ENCODE assay signal across 15 cellular contexts in genomic region chr5:180345186-180345585, GRCh38. TPM values are rescaled to one million over a fixed set of nuclear protein-coding genes. Genes with fewer than 3 reads are reported as not detected.
DNase-seq lines count a peak whose midpoint lies in the region; ATAC-seq and TF ChIP-seq lines count a peak whose summit lies in the region.
"Had no signal": no experiment of that assay in that cellular context is flagged by ENCODE, and none has a peak within 500 bp of the region (broad histone marks: within the 10 kb centered on the region; RNA-seq: fewer than 3 reads in every experiment).

No MANE protein-coding gene starts in this region.

- no peak overlapping the region for H4K91ac ChIP-seq in H9 (ENCODE audit: insufficient read length, low read depth, low read length)

- H3K27me3 ChIP-seq in H9 (ENCODE audit: insufficient read depth, low read length) (no peaks in the 10 kb centered on the region), HUES64 (ENCODE audit: insufficient read depth, low read length) (no peaks in the 10 kb centered on the region), iPS-20b (ENCODE audit: insufficient read depth, low read length) (no peaks in the 10 kb centered on the region), aorta (ENCODE audit: control insufficient read depth in 1 of 2, insufficient read depth in 2 of 2, low read length in 1 of 2) (no peaks in the 10 kb centered on the region), HAP-1 (ENCODE audit: low read depth) (no peaks in the 10 kb centered on the region), foreskin keratinocyte (peaks cover 3% of the 10 kb centered on the region)

- H3K23ac ChIP-seq in H9 (ENCODE audit: insufficient read length, low read depth, low read length): no peak overlapping the region

- in situ Hi-C loops in HAP-1 (cut with MboI; ENCODE audit: low sequenced_read_pairs): no loop called here

- no peak for DNase-seq in H9
- DNase-seq in aorta: peak; percentile 33 to 73
- DNase-seq in HAP-1 (ENCODE audit: low spot score in 2 of 2): no peak
- no peak for DNase-seq in foreskin keratinocyte
- no peak for DNase-seq in activated T-cell treated with anti-CD3 and anti-CD28 coated beads for 4 hours
- DNase-seq: CD8-positive, alpha-beta T cell; COR-L47; DMS153; DMS79 treated with DMSO at 0.1 percent for 48 hours; EL had no signal

- no peak overlapping the region for H2BK12ac ChIP-seq in H9 (ENCODE audit: insufficient read length, low read depth, low read length)

- no peak overlapping the region for H3K4me2 ChIP-seq in H9 (ENCODE audit: insufficient read depth, insufficient read length, low read length)

- H3K9me3 ChIP-seq in H9 (ENCODE audit: control insufficient read depth, low read depth, low read length) (no peaks in the 10 kb centered on the region), HUES64 (ENCODE audit: insufficient read depth, low read depth, low read length) (no peaks in the 10 kb centered on the region), iPS-20b (ENCODE audit: insufficient read depth, low read depth, low read length) (no peaks in the 10 kb centered on the region), aorta (ENCODE audit: control insufficient read depth, low read length) (no peaks in the 10 kb centered on the region), HAP-1 (no peaks in the 10 kb centered on the region)
- H3K9me3 ChIP-seq: A549 had no signal

- H3K27ac ChIP-seq in H9 (ENCODE audit: insufficient read length, low read depth, low read length) (no peak overlapping the region), HUES64 (ENCODE audit: low read depth, low read length) (peak overlapping the region; percentile 5; the same call in 1 of the 2 replicates), iPS-20b (ENCODE audit: low read length) (peak overlapping the region; percentile 88), aorta (ENCODE audit: low read depth in 1 of 2, low read length in 2 of 2) (no peak overlapping the region), foreskin keratinocyte (no peak overlapping the region)

- TF ChIP-seq CTCF in H9 (conservative IDR thresholded peaks at IDR 0.05): no peak
- TF ChIP-seq CTCF in foreskin keratinocyte (conservative IDR thresholded peaks at IDR 0.05): no peak

- H3T11ph ChIP-seq in H9 (ENCODE audit: low read length): no peak overlapping the region

- H4K5ac ChIP-seq in H9 (ENCODE audit: insufficient read length, low read depth, low read length): no peak overlapping the region

- peaks cover 30% of the 10 kb centered on the region; the same call in 1 of the 2 replicates for H3K4me1 ChIP-seq in H9 (ENCODE audit: insufficient read depth, low read length)
- H3K4me1 ChIP-seq in HUES64 (ENCODE audit: insufficient read depth, low read length): peaks cover 75% of the 10 kb centered on the region
- peaks cover 58% of the 10 kb centered on the region for H3K4me1 ChIP-seq in iPS-20b (ENCODE audit: insufficient read depth, low read length)
- H3K4me1 ChIP-seq in aorta (ENCODE audit: control insufficient read depth in 1 of 2, insufficient read depth in 2 of 2, low read length in 2 of 2): no peaks in the 10 kb centered on the region
- peaks cover 20% of the 10 kb centered on the region for H3K4me1 ChIP-seq in HAP-1
- H3K4me1 ChIP-seq in foreskin keratinocyte: no peaks in the 10 kb centered on the region

- WGBS in H9 (ENCODE audit: extremely low coverage, insufficient read length, low lambda C conversion rate): no CpG with 5 or more reads among the region's 8 CpGs
- 88% methylated on average over 8 of the region's 8 CpGs for WGBS in HUES64
- WGBS in aorta, 2 donors: 90 to 95% methylated on average over 8 of the region's 8 CpGs

- peaks cover 13% of the 10 kb centered on the region for H3K36me3 ChIP-seq in HUES64 (ENCODE audit: insufficient read depth, low read length)
- H3K36me3 ChIP-seq in iPS-20b (ENCODE audit: insufficient read depth, low read depth, low read length): peaks cover 3% of the 10 kb centered on the region; the same call in 1 of the 2 replicates
- H3K36me3 ChIP-seq in aorta (ENCODE audit: control insufficient read depth in 1 of 2, insufficient read depth in 2 of 2, low read length in 1 of 2): no peaks in the 10 kb centered on the region
- no peaks in the 10 kb centered on the region for H3K36me3 ChIP-seq in HAP-1 (replicated peaks)

- peaks cover 80 to 87% of the 10 kb centered on the region in 2 experiments for H3K4me1 Mint-ChIP-seq in H9

- ATAC-seq in aorta (ENCODE audit: low FRiP score): no peak
- ATAC-seq in foreskin keratinocyte: no peak
- ATAC-seq: CD8-positive, alpha-beta T cell; HepG2 had no signal

- no peak overlapping the region for H2AFZ ChIP-seq in H9 (ENCODE audit: low read length)

- no peak overlapping the region for H3K4me3 ChIP-seq in HUES64 (ENCODE audit: low read length)
- no peak overlapping the region for H3K4me3 ChIP-seq in iPS-20b (ENCODE audit: low read length)
- no peak overlapping the region for H3K4me3 ChIP-seq in aorta (ENCODE audit: low read length in 2 of 2)
- no peak overlapping the region for H3K4me3 ChIP-seq in HAP-1
- H3K4me3 ChIP-seq: A549 had no signal

- intact Hi-C loops in aorta (cut with DNase I): no loop called here

- no peak overlapping the region for H3K18ac ChIP-seq in H9 (ENCODE audit: insufficient read length, low read depth, low read length)

- H3K36me3 Mint-ChIP-seq in H9 (ENCODE audit: insufficient read depth in 1 of 3, low read depth in 3 of 3): peaks cover 26 to 34% (median 27%) of the 10 kb centered on the region in 3 experiments
- H3K36me3 Mint-ChIP-seq: CD14-positive monocyte; CD8-positive, alpha-beta T cell had no signal

- peaks cover 30% of the 10 kb centered on the region; the same call in 1 of the 2 replicates for H3K79me2 ChIP-seq in H9 (ENCODE audit: insufficient read depth, low read length)

- H3K27ac Mint-ChIP-seq in H9: peak overlapping the region in 2 of 3 experiments; percentile 43 to 62; a peak in 3 of 7 replicates
- H3K27ac Mint-ChIP-seq: CD14-positive monocyte; CD8-positive, alpha-beta T cell had no signal

- H3K27me3 Mint-ChIP-seq in H9 (ENCODE audit: low read depth): no peaks in the 10 kb centered on the region

- H3K23me2 ChIP-seq in H9 (ENCODE audit: insufficient read length, low read depth, low read length, poor library complexity, severe bottlenecking): no peaks in the 10 kb centered on the region

- no peak overlapping the region for H3K56ac ChIP-seq in H9 (ENCODE audit: insufficient read length, low read depth, low read length)

- H3K14ac ChIP-seq in H9 (ENCODE audit: insufficient read depth, low read length): 0 out of 2 replicates have a peak overlapping the region, but pooled peaks have one; percentile 25

- peaks cover 17% of the 10 kb centered on the region for H3K79me1 ChIP-seq in H9 (ENCODE audit: insufficient read depth, low read depth, low read length, poor library complexity, severe bottlenecking)

- no peak overlapping the region for H2BK120ac ChIP-seq in H9 (ENCODE audit: low read depth, low read length, poor library complexity, severe bottlenecking)

- H3K4me3 Mint-ChIP-seq in H9: peak overlapping the region in 1 of 2 experiments; percentile 38; a peak in 1 of 5 replicates
- H3K4me3 Mint-ChIP-seq: CD8-positive, alpha-beta T cell had no signal

- no peak overlapping the region for H2BK20ac ChIP-seq in H9 (ENCODE audit: low read depth, low read length, poor library complexity, severe bottlenecking)

- no peak overlapping the region for H3K9ac ChIP-seq in H9 (ENCODE audit: extremely low read depth, insufficient read length, low read length)
- no peak overlapping the region for H3K9ac ChIP-seq in HUES64 (ENCODE audit: low read depth, low read length)
- H3K9ac ChIP-seq in iPS-20b (ENCODE audit: low read depth, low read length): no peak overlapping the region

- no peak overlapping the region for H3K4ac ChIP-seq in H9 (ENCODE audit: low read depth, low read length)

- no peak overlapping the region for H2AK5ac ChIP-seq in H9 (ENCODE audit: insufficient read length, low read length)

- H2BK5ac ChIP-seq in H9 (ENCODE audit: insufficient read length, low read length): no peak overlapping the region

- peaks cover under 1% of the 10 kb centered on the region for H4K20me1 ChIP-seq in H9 (ENCODE audit: control insufficient read depth, insufficient read depth, insufficient read length)

- H4K8ac ChIP-seq in H9 (replicated peaks; ENCODE audit: insufficient read length, low read depth, low read length): no peak overlapping the region

- no peaks in the 10 kb centered on the region; a peak in 1 of 5 replicates for H3K9me3 Mint-ChIP-seq in H9
- H3K9me3 Mint-ChIP-seq: CD8-positive, alpha-beta T cell had no signal

- no peak overlapping the region for H2BK15ac ChIP-seq in H9 (ENCODE audit: low read depth, low read length)

RNA-seq across cellular contexts. Expression of gene GFPT2, which starts 8.0 kb away (rescaled TPM):
- 85.0 and 89.8 TPM in 2 replicates for total RNA-seq in H9 (2021)
- polyA plus RNA-seq in HUES64 (2013, experiment 1 of 2): 67.4 TPM
- 66.3 TPM for polyA plus RNA-seq in HUES64 (2013, experiment 2 of 2)
- 10 to 100 TPM; 60.1 to 60.2 TPM for total RNA-seq in aorta
- 1 to 10 TPM; 1.1 to 3.7 TPM for polyA plus RNA-seq in aorta
- 0.04 and 0.07 TPM in 2 replicates for total RNA-seq in foreskin keratinocyte
- 0.02 TPM in 1 of 2 replicates, not detected in the other for polyA plus RNA-seq in foreskin keratinocyte
- polyA plus RNA-seq: CD14-positive monocyte had no signal

RNA-seq across cellular contexts. Expression of gene MAPK9, which starts 53.3 kb away (rescaled TPM):
- total RNA-seq in H9 (2021) (38.6 and 39.7 TPM in 2 replicates), aorta (10 to 100 TPM; 31.4 to 36.4 TPM), foreskin keratinocyte (26.4 and 30.3 TPM in 2 replicates)
- polyA plus RNA-seq in HUES64 (2013, experiment 1 of 2): 23.5 TPM
- polyA plus RNA-seq in HUES64 (2013, experiment 2 of 2): 23.6 TPM
- polyA plus RNA-seq in aorta (10 to 100 TPM; 15.8 to 22.0 TPM), foreskin keratinocyte (15.0 and 17.9 TPM in 2 replicates)

Comparison
In these comparisons a context has a peak if more than half of its experiments do, and no peak if none do; other contexts are left out.
1. DNase-seq: peak in aorta (2 of 2); none in H9 (single experiment), HAP-1 (0 of 2), foreskin keratinocyte (0 of 2) and activated T-cell treated with anti-CD3 and anti-CD28 coated beads for 4 hours (single experiment).
2. H3K27ac ChIP-seq: peak in HUES64 (single experiment) and iPS-20b (single experiment); none in H9 (single experiment), aorta (0 of 2) and foreskin keratinocyte (single experiment).
3. RNA of gene GFPT2, which starts 8.0 kb away (total RNA-seq): 85.0 to 89.8 TPM in H9 and 60.1 to 60.2 TPM in aorta; 0.04 to 0.07 TPM in foreskin keratinocyte; every median in the first group is over 10 times any median in the second.